In genomic region chr14:77508876-77509275, GRCh38 we compare ENCODE assay signal across 19 cellular contexts. TPM values are rescaled to one million over a fixed set of nuclear protein-coding genes. Genes with fewer than 3 reads are reported as not detected.
DNase-seq lines count a peak whose midpoint lies in the region; ATAC-seq, FAIRE-seq and TF ChIP-seq lines count a peak whose summit lies in the region.
"Had no signal": no experiment of that assay in that cellular context is flagged by ENCODE, and none has a peak within 500 bp of the region (broad histone marks: within the 10 kb centered on the region; RNA-seq: fewer than 3 reads in every experiment).

No MANE protein-coding gene starts in this region.

- H2AFZ ChIP-seq in HepG2 (ENCODE audit: low read length) (no peak overlapping the region), endothelial cell of umbilical vein (ENCODE audit: low read depth, low read length) (no peak overlapping the region)

- ATAC-seq in HepG2 (no peak), right lobe of liver (no peak), HG03097 (IDR thresholded peaks at IDR 0.05; ENCODE audit: low FRiP score, unreplicated experiment) (no peak)

- intact Hi-C loops in HepG2 (cut with micrococcal nuclease; ENCODE audit: unreplicated experiment) (no loop called here), right lobe of liver (cut with DNase I) (no loop called here), endothelial cell of umbilical vein (cut with micrococcal nuclease) (no loop called here)

- no peak for FAIRE-seq in HepG2 (lab: Jason Lieb, UNC)
- FAIRE-seq in endothelial cell of umbilical vein (lab: Jason Lieb, UNC): no peak
- FAIRE-seq: GM12892, H1 had no signal

- CTCF ChIA-PET in HepG2 (lab: Yijun Ruan, JAX; ENCODE audit: low intra/inter-chr PET ratio, low total read pairs): no interaction called here
- CTCF ChIA-PET in endothelial cell of umbilical vein (lab: Charles Lee): interaction anchor here (1.2 to 1.8 kb wide), 2 partner anchors 10 to 1058 kb away, joined by 3 to 5 read pairs; no protein-coding TSS in a partner anchor

- 89% methylated on average over 3 of the region's 3 CpGs for WGBS in HepG2 (ENCODE audit: low lambda C conversion rate)
- WGBS in right lobe of liver (ENCODE audit: insufficient coverage, low coverage, low lambda C conversion rate, missing lambda C conversion rate): 88% methylated on average over 2 of the region's 3 CpGs
- WGBS in mesodermal cell (ENCODE audit: insufficient coverage in 2 of 2), 2 experiments: 94 to 100% methylated on average over 3 of the region's 3 CpGs

- H4K20me1 ChIP-seq in HepG2 (ENCODE audit: insufficient read depth, low read length) (no peaks in the 10 kb centered on the region), endothelial cell of umbilical vein (replicated peaks; ENCODE audit: control insufficient read depth, extremely low read depth, insufficient read depth, low read length) (no peaks in the 10 kb centered on the region)

- TF ChIP-seq CTCF in HepG2 (CRISPR knock-in tag; IDR thresholded peaks at IDR 0.05): no peak
- TF ChIP-seq CTCF in right lobe of liver (IDR thresholded peaks at IDR 0.05): no peak
- no peak for TF ChIP-seq CTCF in endothelial cell of umbilical vein (IDR thresholded peaks at IDR 0.05; ENCODE audit: extremely low read depth in 1 of 2, insufficient read depth in 1 of 2, low read depth in 1 of 2, low read length in 2 of 2)

- peaks cover 4 to 16% of the 10 kb centered on the region in 2 experiments; a peak in 3 of 5 replicates for H3K36me3 ChIP-seq in HepG2 (replicated peaks in 1 of 2; ENCODE audit: control insufficient read depth in 1 of 2, insufficient read depth in 2 of 2, low read length in 2 of 2)
- H3K36me3 ChIP-seq in right lobe of liver: peaks cover 0 to 26% (median 9%) of the 10 kb centered on the region in 4 donors
- H3K36me3 ChIP-seq in endothelial cell of umbilical vein (ENCODE audit: control insufficient read depth in 2 of 2, extremely low read depth in 1 of 2, insufficient read depth in 2 of 2, low read length in 2 of 2): peaks cover 12 to 22% of the 10 kb centered on the region in 2 experiments
- H3K36me3 ChIP-seq in mesodermal cell (ENCODE audit: control insufficient read depth, insufficient read depth, low read length): peaks cover 56% of the 10 kb centered on the region

- peaks cover 41% of the 10 kb centered on the region for H3K4me1 ChIP-seq in HepG2 (ENCODE audit: insufficient read depth, low read length)
- no peaks in the 10 kb centered on the region for H3K4me1 ChIP-seq in right lobe of liver
- no peaks in the 10 kb centered on the region for H3K4me1 ChIP-seq in endothelial cell of umbilical vein (ENCODE audit: control insufficient read depth, extremely low read depth, insufficient read depth, low read length)
- H3K4me1 ChIP-seq in mesodermal cell (ENCODE audit: control insufficient read depth, insufficient read depth, low read length, poor library complexity, severe bottlenecking): peaks cover 8% of the 10 kb centered on the region
- H3K4me1 ChIP-seq: BLaER1 treated with 17β-estradiol and CSF1 and Interleukin-3, amounts not matched to agents 10 nM and 100 nM had no signal

- H3K4me2 ChIP-seq in HepG2 (ENCODE audit: low read depth, low read length): no peak overlapping the region
- no peak overlapping the region for H3K4me2 ChIP-seq in endothelial cell of umbilical vein (ENCODE audit: insufficient read depth, low read length)
- H3K4me2 ChIP-seq: BLaER1 treated with 17β-estradiol and CSF1 and Interleukin-3, amounts not matched to agents 10 nM and 100 nM; KMS-11 had no signal

- H3K27me3 ChIP-seq in HepG2 (ENCODE audit: control insufficient read depth in 1 of 2, insufficient read depth in 2 of 2, low read length in 2 of 2) (no peaks in the 10 kb centered on the region), right lobe of liver (no peaks in the 10 kb centered on the region), endothelial cell of umbilical vein (ENCODE audit: control insufficient read depth in 2 of 2, insufficient read depth in 2 of 2, low read length in 2 of 2) (no peaks in the 10 kb centered on the region)
- H3K27me3 ChIP-seq: BLaER1 treated with 17β-estradiol and CSF1 and Interleukin-3, amounts not matched to agents 10 nM and 100 nM had no signal

- dilution Hi-C loops in endothelial cell of umbilical vein (cut with MboI; ENCODE audit: extremely low pct_ligation_motif_present, low sequenced_read_pairs): no loop called here

- BruUV-seq in HepG2 (replicated peaks; lab: Mats Ljungman, UMichigan) (no TSS peak), endothelial cell of umbilical vein (replicated peaks; lab: Mats Ljungman, UMichigan) (TSS peak; percentile 2)

- no peaks in the 10 kb centered on the region for H3K9me3 ChIP-seq in HepG2 (ENCODE audit: low read length)
- no peaks in the 10 kb centered on the region for H3K9me3 ChIP-seq in right lobe of liver
- no peaks in the 10 kb centered on the region for H3K9me3 ChIP-seq in endothelial cell of umbilical vein (replicated peaks; ENCODE audit: control insufficient read depth, insufficient read depth, low read length)
- no peaks in the 10 kb centered on the region for H3K9me3 ChIP-seq in mesodermal cell (ENCODE audit: control insufficient read depth, low read length)

- DNase-seq in HepG2 (ENCODE audit: low spot score) (peak; percentile 11), right lobe of liver (no peak), endothelial cell of umbilical vein (ENCODE audit: low read depth, low spot score) (no peak), superior temporal gyrus (ENCODE audit: extremely low spot score) (no peak), KG1 (lab: John Stamatoyannopoulos, UW) (no peak), middle frontal gyrus (ENCODE audit: extremely low spot score, low spot score) (no peak)
- DNase-seq: GF-D8, NCI-H1048, NCI-H1436 treated with DMSO at 0.1 percent for 48 hours, NCI-H2029 treated with DMSO at 0.1 percent for 48 hours, NCI-H2171 treated with DMSO at 0.1 percent for 48 hours, NCI-H82 had no signal

- H3K27ac ChIP-seq in HepG2 (ENCODE audit: extremely low read length, insufficient read depth, low read length): peak overlapping the region; percentile 62
- H3K27ac ChIP-seq in right lobe of liver: no peak overlapping the region
- no peak overlapping the region for H3K27ac ChIP-seq in endothelial cell of umbilical vein (ENCODE audit: insufficient read depth, low read depth, low read length)
- H3K27ac ChIP-seq in mesodermal cell (ENCODE audit: low read depth, low read length, severe bottlenecking): peak overlapping the region; percentile 24
- H3K27ac ChIP-seq: BLaER1 treated with 17β-estradiol and CSF1 and Interleukin-3, amounts not matched to agents 10 nM and 100 nM; KMS-11 had no signal

- no peak overlapping the region for H3K4me3 ChIP-seq in HepG2 (replicated peaks in 1 of 3; ENCODE audit: insufficient read depth in 1 of 3, low read depth in 2 of 3, low read length in 3 of 3)
- H3K4me3 ChIP-seq in right lobe of liver: no peak overlapping the region
- H3K4me3 ChIP-seq in endothelial cell of umbilical vein (replicated peaks in 1 of 3; ENCODE audit: insufficient read depth in 1 of 3, low read depth in 1 of 3, low read length in 3 of 3): no peak overlapping the region
- H3K4me3 ChIP-seq in mesodermal cell (ENCODE audit: extremely low read depth, insufficient read depth, low read length, poor library complexity, severe bottlenecking): no peak overlapping the region
- H3K4me3 ChIP-seq: BLaER1 treated with 17β-estradiol and CSF1 and Interleukin-3, amounts not matched to agents 10 nM and 100 nM had no signal

- in situ Hi-C loops in HepG2 (cut with HindIII; ENCODE audit: extremely low pct_ligation_motif_present, low pct_unique_long_range_greater_than_20kb): no loop called here

- TF ChIP-seq POLR2A in HepG2 (IDR thresholded peaks at IDR 0.05; ENCODE audit: insufficient read depth in 1 of 2, low read depth in 2 of 2, low read length in 2 of 2) (no peak), right lobe of liver (IDR thresholded peaks at IDR 0.05) (no peak), endothelial cell of umbilical vein (IDR thresholded peaks at IDR 0.05; ENCODE audit: low read depth, low read length) (no peak)

- H3K9ac ChIP-seq in HepG2 (ENCODE audit: insufficient read depth, low read depth, low read length): no peak overlapping the region
- H3K9ac ChIP-seq in endothelial cell of umbilical vein (replicated peaks; ENCODE audit: extremely low read depth, insufficient read depth, low read length): no peak overlapping the region
- H3K9ac ChIP-seq: BLaER1 treated with 17β-estradiol and CSF1 and Interleukin-3, amounts not matched to agents 10 nM and 100 nM; KMS-11 had no signal

- TF ChIP-seq RAD21 in HepG2 (CRISPR knock-in tag; IDR thresholded peaks at IDR 0.05): no peak

- H3K9me1 ChIP-seq in endothelial cell of umbilical vein (replicated peaks; ENCODE audit: control insufficient read depth, extremely low read depth, insufficient read depth, low read length): no peaks in the 10 kb centered on the region

- no peaks in the 10 kb centered on the region for H3K79me2 ChIP-seq in HepG2 (ENCODE audit: insufficient read depth, low read length)
- H3K79me2 ChIP-seq in endothelial cell of umbilical vein (ENCODE audit: control insufficient read depth, insufficient read depth, low read length): no peaks in the 10 kb centered on the region

- POLR2A ChIA-PET in HepG2 (lab: Yijun Ruan, JAX): interaction anchor here (2.9 kb wide), 1 partner anchor 10 kb away, joined by 22 read pairs; the partner anchor contains the start of gene ISM2
- POLR2A ChIA-PET in endothelial cell of umbilical vein (lab: Charles Lee): no interaction called here

- TF ChIP-seq EP300 in HepG2 (IDR thresholded peaks at IDR 0.05; ENCODE audit: low read depth in 2 of 2, low read length in 2 of 2): no peak
- TF ChIP-seq EP300 in HepG2 (CRISPR knock-in tag; IDR thresholded peaks at IDR 0.05; ENCODE audit: borderline replicate concordance): no peak

RNA-seq across cellular contexts. Expression of gene ISM2, which starts 10.3 kb away (rescaled TPM):
- total RNA-seq in HepG2 (2016; rRNA removed; fragmentation: Illumina TruSeq; extraction: Trizol) (0.83 and 1.8 TPM in 2 replicates), right lobe of liver (under 1 TPM in 1 of 6 experiments, not detected in 5; 0.37 TPM), endothelial cell of umbilical vein (not detected in 2 replicates)
- 0.20 and 0.44 TPM in 2 replicates for total RNA-seq in HepG2 (2016; cell fraction: cytosol; rRNA removed; fragmentation: Illumina TruSeq; extraction: Trizol; ENCODE audit: low read depth)
- 0.56 and 1.8 TPM in 2 replicates for total RNA-seq in HepG2 (2016; cell fraction: insoluble cytoplasmic fraction; rRNA removed; fragmentation: Illumina TruSeq; extraction: Trizol)
- total RNA-seq in HepG2 (2016; cell fraction: membrane; rRNA removed; fragmentation: Illumina TruSeq; extraction: Trizol): 0.46 and 0.55 TPM in 2 replicates
- total RNA-seq in HepG2 (2016; cell fraction: nucleus; rRNA removed; fragmentation: Illumina TruSeq; extraction: Trizol): 1.4 TPM in 2 replicates
- polyA plus RNA-seq in HepG2 (2011; rRNA removed) (40.7 and 43.2 TPM in 2 replicates), endothelial cell of umbilical vein (not detected in 2 replicates)
- 17.0 and 22.7 TPM in 2 replicates for polyA plus RNA-seq in HepG2 (2011; cell fraction: cytosol; rRNA removed)
- polyA plus RNA-seq in HepG2 (2011; cell fraction: nucleus; rRNA removed): 47.8 and 68.7 TPM in 2 replicates
- polyA plus RNA-seq in HepG2 (2012): 59.6 and 62.7 TPM in 2 replicates
- polyA plus RNA-seq in HepG2 (2016; cell fraction: cytosol; fragmentation: Illumina TruSeq; extraction: Trizol; ENCODE audit: low read depth): 0.08 and 0.19 TPM in 2 replicates
- polyA plus RNA-seq in HepG2 (2016; cell fraction: insoluble cytoplasmic fraction; fragmentation: Illumina TruSeq; extraction: Trizol; ENCODE audit: low read depth): 0.53 and 0.60 TPM in 2 replicates
- polyA plus RNA-seq in HepG2 (2016; cell fraction: membrane; fragmentation: Illumina TruSeq; extraction: Trizol; ENCODE audit: low read depth): 0.16 and 0.26 TPM in 2 replicates
- polyA plus RNA-seq in HepG2 (2016; cell fraction: nucleus; fragmentation: Illumina TruSeq; extraction: Trizol; ENCODE audit: insufficient read depth, low read depth): 2.1 and 2.3 TPM in 2 replicates
- 0.09 and 81.0 TPM in 2 replicates for polyA minus RNA-seq in HepG2 (2011; rRNA and poly(A)+ RNA removed; ENCODE audit: low replicate concordance)
- polyA minus RNA-seq in HepG2 (2011; cell fraction: cytosol; rRNA and poly(A)+ RNA removed): 31.8 and 33.0 TPM in 2 replicates
- 18.5 and 28.2 TPM in 2 replicates for polyA minus RNA-seq in HepG2 (2011; cell fraction: nucleus; rRNA and poly(A)+ RNA removed)
- not detected in 2 replicates for polyA plus RNA-seq in endothelial cell of umbilical vein (2011; cell fraction: cytosol; rRNA removed)
- polyA plus RNA-seq in endothelial cell of umbilical vein (2011; cell fraction: nucleus; rRNA removed): not detected in 2 replicates
- polyA plus RNA-seq in endothelial cell of umbilical vein (2012): not detected in 2 replicates
- polyA minus RNA-seq in endothelial cell of umbilical vein: not detected in 2 replicates
- polyA minus RNA-seq in endothelial cell of umbilical vein (2011; cell fraction: cytosol; rRNA and poly(A)+ RNA removed): not detected
- not detected in 2 replicates for polyA minus RNA-seq in endothelial cell of umbilical vein (2011; cell fraction: nucleus; rRNA and poly(A)+ RNA removed)
- polyA plus RNA-seq in mesodermal cell (2013, experiment 1 of 2): 0.29 TPM
- polyA plus RNA-seq in mesodermal cell (2013, experiment 2 of 2): 0.56 TPM
- total RNA-seq: Daoy had no signal

RNA-seq across cellular contexts. Expression of gene AHSA1, which starts 51.0 kb away (rescaled TPM):
- total RNA-seq in HepG2 (2016; rRNA removed; fragmentation: Illumina TruSeq; extraction: Trizol) (241 and 310 TPM in 2 replicates), right lobe of liver (100 to 1,000 TPM in 1 of 6 experiments, 10 to 100 TPM in 5; 40.6 to 114 (median 77.6) TPM), endothelial cell of umbilical vein (158 and 166 TPM in 2 replicates)
- 46.4 and 46.6 TPM in 2 replicates for total RNA-seq in HepG2 (2016; cell fraction: cytosol; rRNA removed; fragmentation: Illumina TruSeq; extraction: Trizol; ENCODE audit: low read depth)
- total RNA-seq in HepG2 (2016; cell fraction: insoluble cytoplasmic fraction; rRNA removed; fragmentation: Illumina TruSeq; extraction: Trizol): 247 and 307 TPM in 2 replicates
- 65.3 and 71.9 TPM in 2 replicates for total RNA-seq in HepG2 (2016; cell fraction: membrane; rRNA removed; fragmentation: Illumina TruSeq; extraction: Trizol)
- total RNA-seq in HepG2 (2016; cell fraction: nucleus; rRNA removed; fragmentation: Illumina TruSeq; extraction: Trizol): 99.7 and 100 TPM in 2 replicates
- polyA plus RNA-seq in HepG2 (2011; rRNA removed) (113 and 118 TPM in 2 replicates), endothelial cell of umbilical vein (118 and 122 TPM in 2 replicates)
- polyA plus RNA-seq in HepG2 (2011; cell fraction: cytosol; rRNA removed): 126 and 174 TPM in 2 replicates
- polyA plus RNA-seq in HepG2 (2011; cell fraction: nucleus; rRNA removed): 40.9 and 53.0 TPM in 2 replicates
- 114 and 118 TPM in 2 replicates for polyA plus RNA-seq in HepG2 (2012)
- polyA plus RNA-seq in HepG2 (2016; cell fraction: cytosol; fragmentation: Illumina TruSeq; extraction: Trizol; ENCODE audit: low read depth): 26.2 TPM in 2 replicates
- 395 TPM in 2 replicates for polyA plus RNA-seq in HepG2 (2016; cell fraction: insoluble cytoplasmic fraction; fragmentation: Illumina TruSeq; extraction: Trizol; ENCODE audit: low read depth)
- 42.3 and 47.2 TPM in 2 replicates for polyA plus RNA-seq in HepG2 (2016; cell fraction: membrane; fragmentation: Illumina TruSeq; extraction: Trizol; ENCODE audit: low read depth)
- 170 and 191 TPM in 2 replicates for polyA plus RNA-seq in HepG2 (2016; cell fraction: nucleus; fragmentation: Illumina TruSeq; extraction: Trizol; ENCODE audit: insufficient read depth, low read depth)
- polyA minus RNA-seq in HepG2 (2011; rRNA and poly(A)+ RNA removed; ENCODE audit: low replicate concordance): 102 and 240 TPM in 2 replicates
- 59.2 and 65.4 TPM in 2 replicates for polyA minus RNA-seq in HepG2 (2011; cell fraction: cytosol; rRNA and poly(A)+ RNA removed)
- polyA minus RNA-seq in HepG2 (2011; cell fraction: nucleus; rRNA and poly(A)+ RNA removed): 32.2 and 49.9 TPM in 2 replicates
- polyA plus RNA-seq in endothelial cell of umbilical vein (2011; cell fraction: cytosol; rRNA removed): 182 and 189 TPM in 2 replicates
- polyA plus RNA-seq in endothelial cell of umbilical vein (2011; cell fraction: nucleus; rRNA removed): 89.2 and 105 TPM in 2 replicates
- 130 and 158 TPM in 2 replicates for polyA plus RNA-seq in endothelial cell of umbilical vein (2012)
- 127 and 131 TPM in 2 replicates for polyA minus RNA-seq in endothelial cell of umbilical vein
- polyA minus RNA-seq in endothelial cell of umbilical vein (2011; cell fraction: cytosol; rRNA and poly(A)+ RNA removed): 89.9 TPM
- polyA minus RNA-seq in endothelial cell of umbilical vein (2011; cell fraction: nucleus; rRNA and poly(A)+ RNA removed): 19.3 and 31.3 TPM in 2 replicates
- polyA plus RNA-seq in mesodermal cell (2013, experiment 1 of 2): 118 TPM
- polyA plus RNA-seq in mesodermal cell (2013, experiment 2 of 2): 109 TPM

RNA-seq across cellular contexts. Expression of gene VIPAS39, which starts 51.5 kb away (rescaled TPM):
- total RNA-seq in HepG2 (2016; rRNA removed; fragmentation: Illumina TruSeq; extraction: Trizol) (13.3 and 14.9 TPM in 2 replicates), right lobe of liver (1 to 10 TPM; 7.2 to 9.9 (median 8.6) TPM), endothelial cell of umbilical vein (22.2 and 24.2 TPM in 2 replicates)
- total RNA-seq in HepG2 (2016; cell fraction: cytosol; rRNA removed; fragmentation: Illumina TruSeq; extraction: Trizol; ENCODE audit: low read depth): 2.6 and 2.8 TPM in 2 replicates
- total RNA-seq in HepG2 (2016; cell fraction: insoluble cytoplasmic fraction; rRNA removed; fragmentation: Illumina TruSeq; extraction: Trizol): 12.8 and 14.5 TPM in 2 replicates
- total RNA-seq in HepG2 (2016; cell fraction: membrane; rRNA removed; fragmentation: Illumina TruSeq; extraction: Trizol): 6.3 and 6.8 TPM in 2 replicates
- total RNA-seq in HepG2 (2016; cell fraction: nucleus; rRNA removed; fragmentation: Illumina TruSeq; extraction: Trizol): 11.3 and 15.3 TPM in 2 replicates
- polyA plus RNA-seq in HepG2 (2011; rRNA removed) (18.7 and 21.5 TPM in 2 replicates), endothelial cell of umbilical vein (28.2 and 28.4 TPM in 2 replicates)
- polyA plus RNA-seq in HepG2 (2011; cell fraction: cytosol; rRNA removed): 11.6 and 15.0 TPM in 2 replicates
- polyA plus RNA-seq in HepG2 (2011; cell fraction: nucleus; rRNA removed): 15.9 and 19.5 TPM in 2 replicates
- polyA plus RNA-seq in HepG2 (2012): 9.7 and 11.4 TPM in 2 replicates
- 1.7 and 1.8 TPM in 2 replicates for polyA plus RNA-seq in HepG2 (2016; cell fraction: cytosol; fragmentation: Illumina TruSeq; extraction: Trizol; ENCODE audit: low read depth)
- polyA plus RNA-seq in HepG2 (2016; cell fraction: insoluble cytoplasmic fraction; fragmentation: Illumina TruSeq; extraction: Trizol; ENCODE audit: low read depth): 14.7 and 15.7 TPM in 2 replicates
- polyA plus RNA-seq in HepG2 (2016; cell fraction: membrane; fragmentation: Illumina TruSeq; extraction: Trizol; ENCODE audit: low read depth): 3.7 and 4.4 TPM in 2 replicates
- 14.0 and 16.4 TPM in 2 replicates for polyA plus RNA-seq in HepG2 (2016; cell fraction: nucleus; fragmentation: Illumina TruSeq; extraction: Trizol; ENCODE audit: insufficient read depth, low read depth)
- 18.9 and 21.0 TPM in 2 replicates for polyA minus RNA-seq in HepG2 (2011; rRNA and poly(A)+ RNA removed; ENCODE audit: low replicate concordance)
- polyA minus RNA-seq in HepG2 (2011; cell fraction: cytosol; rRNA and poly(A)+ RNA removed): 9.8 and 11.7 TPM in 2 replicates
- 29.2 and 34.9 TPM in 2 replicates for polyA minus RNA-seq in HepG2 (2011; cell fraction: nucleus; rRNA and poly(A)+ RNA removed)
- polyA plus RNA-seq in endothelial cell of umbilical vein (2011; cell fraction: cytosol; rRNA removed): 25.9 and 28.4 TPM in 2 replicates
- polyA plus RNA-seq in endothelial cell of umbilical vein (2011; cell fraction: nucleus; rRNA removed): 51.9 and 54.2 TPM in 2 replicates
- 22.2 and 25.4 TPM in 2 replicates for polyA plus RNA-seq in endothelial cell of umbilical vein (2012)
- 39.9 and 43.9 TPM in 2 replicates for polyA minus RNA-seq in endothelial cell of umbilical vein
- 6.9 TPM for polyA minus RNA-seq in endothelial cell of umbilical vein (2011; cell fraction: cytosol; rRNA and poly(A)+ RNA removed)
- 20.4 and 30.6 TPM in 2 replicates for polyA minus RNA-seq in endothelial cell of umbilical vein (2011; cell fraction: nucleus; rRNA and poly(A)+ RNA removed)
- polyA plus RNA-seq in mesodermal cell (2013, experiment 1 of 2): 32.0 TPM
- 31.8 TPM for polyA plus RNA-seq in mesodermal cell (2013, experiment 2 of 2)

Comparison
In these comparisons a context has a peak if more than half of its experiments do, and no peak if none do; other contexts are left out.
1. H3K27ac ChIP-seq: peak in HepG2 (single experiment) and mesodermal cell (single experiment); none in right lobe of liver (0 of 3) and endothelial cell of umbilical vein (single experiment).